Comparison of ENCODE assay signal across 8 cellular contexts in the genomic region with DNA sequence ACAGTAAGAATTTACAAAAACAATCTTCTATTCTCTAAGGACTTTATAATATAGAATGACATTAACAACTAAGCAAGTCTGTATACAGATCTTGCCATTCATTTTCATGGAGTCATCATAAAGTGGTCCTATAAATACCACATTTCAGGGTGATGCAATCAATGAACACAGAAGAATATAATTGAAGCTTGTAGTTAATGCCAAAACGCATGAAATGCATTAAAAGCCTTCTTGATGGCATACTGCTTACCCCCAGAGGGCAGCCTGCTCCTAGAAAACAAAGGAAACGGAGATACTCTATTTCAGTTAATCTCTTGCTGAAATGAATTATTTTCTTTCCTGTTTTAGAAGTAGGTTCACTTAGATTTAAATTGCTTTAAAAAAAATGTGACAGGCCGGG. TPM values are rescaled to one million over a fixed set of nuclear protein-coding genes. Genes with fewer than 3 reads are reported as not detected.
DNase-seq lines count a peak whose midpoint lies in the region; ATAC-seq and TF ChIP-seq lines count a peak whose summit lies in the region.

No MANE protein-coding gene starts in this region.

- H4K20me1 ChIP-seq in mammary epithelial cell (ENCODE audit: insufficient read depth, low read length) (no peaks in the 10 kb centered on the region), osteoblast (ENCODE audit: insufficient read depth, low read length) (no peaks in the 10 kb centered on the region)

- no peak overlapping the region for H3K27ac ChIP-seq in mammary epithelial cell (ENCODE audit: insufficient read depth, low read depth, low read length)
- H3K27ac ChIP-seq in osteoblast (ENCODE audit: low read depth, low read length), result no peak overlapping the region

- dilution Hi-C loops in mammary epithelial cell (cut with HindIII; ENCODE audit: low sequenced_read_pairs), result no loop called here

- H3K36me3 ChIP-seq in GM06990 (ENCODE audit: control insufficient read depth, insufficient read depth, low read length) (no peaks in the 10 kb centered on the region), MG63 (peaks cover 13% of the 10 kb centered on the region), mammary epithelial cell (ENCODE audit: insufficient read depth, low read length) (peaks cover 1% of the 10 kb centered on the region), osteoblast (ENCODE audit: insufficient read depth, low read length) (peaks cover 22% of the 10 kb centered on the region)

- H3K4me1 ChIP-seq in mammary epithelial cell (ENCODE audit: insufficient read depth, low read length), result no peaks in the 10 kb centered on the region
- peaks cover 4% of the 10 kb centered on the region for H3K4me1 ChIP-seq in osteoblast (ENCODE audit: insufficient read depth, low read length)

- 63% methylated on average over 3 of the region's 3 CpGs for WGBS in mammary epithelial cell (ENCODE audit: low coverage, missing lambda C conversion rate)

- intact Hi-C loops in mammary epithelial cell (cut with micrococcal nuclease) (loop anchor here (5.0 to 10.0 kb wide), 2 partner anchors 131 to 274 kb away; partner anchors contain the start of gene FBXL20), posterior cingulate gyrus (cut with DNase I) (no loop called here)

- H3K27me3 ChIP-seq in GM06990 (replicated peaks; ENCODE audit: control insufficient read depth, insufficient read depth, low read length) (no peaks in the 10 kb centered on the region), MG63 (no peaks in the 10 kb centered on the region), mammary epithelial cell (ENCODE audit: insufficient read depth, low read length) (no peaks in the 10 kb centered on the region), osteoblast (ENCODE audit: insufficient read depth, low read length) (no peaks in the 10 kb centered on the region)

- H3K9ac ChIP-seq in mammary epithelial cell (ENCODE audit: insufficient read depth, low read length), result no peak overlapping the region

- no peak for ATAC-seq in GM21737 (IDR thresholded peaks at IDR 0.05; ENCODE audit: unreplicated experiment)

- CTCF ChIA-PET in mammary epithelial cell (lab: Charles Lee; ENCODE audit: low non-redundant PET), result interaction anchor here (0.5 to 0.7 kb wide), 2 partner anchors 103 to 129 kb away, joined by 3 to 7 read pairs; no protein-coding TSS in a partner anchor

- in situ Hi-C loops in mammary epithelial cell (cut with MboI; ENCODE audit: low sequenced_read_pairs in 2 of 2), result no loop called here

- TF ChIP-seq CTCF in GM06990 (IDR thresholded peaks at IDR 0.05; ENCODE audit: insufficient read depth, low read length, poor library complexity, severe bottlenecking), result peak; percentile 27
- TF ChIP-seq CTCF in mammary epithelial cell (conservative IDR thresholded peaks at IDR 0.05 in 1 of 2, IDR thresholded peaks at IDR 0.05 in 1 of 2; ENCODE audit: extremely low read depth in 1 of 2, insufficient read depth in 1 of 2, low read depth in 1 of 2, low read length in 2 of 2), result peak; percentile 19 to 24
- TF ChIP-seq CTCF in osteoblast (IDR thresholded peaks at IDR 0.05; ENCODE audit: extremely low read depth, low read depth, low read length), result peak; percentile 77

- no peak overlapping the region for H3K4me3 ChIP-seq in GM06990 (replicated peaks; ENCODE audit: low read depth, low read length)
- no peak overlapping the region for H3K4me3 ChIP-seq in MG63
- H3K4me3 ChIP-seq in mammary epithelial cell (replicated peaks in 1 of 3; ENCODE audit: insufficient read depth in 1 of 3, low read depth in 2 of 3, low read length in 3 of 3), result no peak overlapping the region
- H3K4me3 ChIP-seq in osteoblast (ENCODE audit: insufficient read depth, low read length), result no peak overlapping the region

- DNase-seq in GM06990 (ENCODE audit: extremely low read depth, insufficient read length), result peak; percentile 9
- DNase-seq in MG63, result peak; percentile 70
- DNase-seq in mammary epithelial cell, result peak; percentile 2
- DNase-seq in osteoblast (ENCODE audit: insufficient read length, low spot score, missing footprints), result peak; percentile 85
- no peak for DNase-seq in central memory CD4-positive, alpha-beta T cell
- no peak for DNase-seq in posterior cingulate gyrus
- no peak for DNase-seq in NCI-H2029 (lab: John Stamatoyannopoulos, UW)

- no peak overlapping the region for H2AFZ ChIP-seq in mammary epithelial cell (ENCODE audit: low read depth, low read length)
- no peak overlapping the region for H2AFZ ChIP-seq in osteoblast (ENCODE audit: low read length)

- no TSS peak for BruUV-seq in mammary epithelial cell (replicated peaks; lab: Mats Ljungman, UMichigan)

- H3K79me2 ChIP-seq in mammary epithelial cell (ENCODE audit: insufficient read depth, low read length) (no peaks in the 10 kb centered on the region), osteoblast (ENCODE audit: insufficient read depth, low read length) (no peaks in the 10 kb centered on the region)

- H3K9me3 ChIP-seq in MG63 (no peaks in the 10 kb centered on the region), mammary epithelial cell (replicated peaks; ENCODE audit: insufficient read depth, low read length) (no peaks in the 10 kb centered on the region), osteoblast (ENCODE audit: low read depth, low read length) (no peaks in the 10 kb centered on the region)

- no peak overlapping the region for H3K4me2 ChIP-seq in mammary epithelial cell (ENCODE audit: insufficient read depth, low read depth, low read length)
- no peak overlapping the region for H3K4me2 ChIP-seq in osteoblast (ENCODE audit: insufficient read depth, low read length)

RNA-seq across cellular contexts. Expression of gene STAC2, which starts 45.2 kb away (rescaled TPM):
- total RNA-seq in MG63 (2014; rRNA removed; shearing (Covaris generic); ENCODE audit: low replicate concordance), result not detected in 2 replicates
- total RNA-seq in mammary epithelial cell (not detected), osteoblast (under 0.01 TPM in 1 of 2 replicates, not detected in the other)
- not detected for polyA plus RNA-seq in mammary epithelial cell
- not detected for polyA minus RNA-seq in mammary epithelial cell

Comparison
In these comparisons a context has a peak if more than half of its experiments do, and no peak if none do; other contexts are left out.
1. DNase-seq: peak in GM06990 (single experiment), MG63 (single experiment), mammary epithelial cell (single experiment) and osteoblast (single experiment); none in central memory CD4-positive, alpha-beta T cell (single experiment), posterior cingulate gyrus (0 of 10) and NCI-H2029 (single experiment).
2. CTCF ChIP-seq: peak in every context shown above with its lines; median percentile 77 in osteoblast; 27 in GM06990; 22 in mammary epithelial cell.